1 cellular context compared by ENCODE assay signal in genomic region chr4:133151301-133151680, GRCh38.
TF ChIP-seq lines count a peak whose summit lies in the region.

No MANE protein-coding gene starts in this region.

TF ChIP-seq in A549, 52 proteins besides CTCF, POLR2A, EP300 and RAD21 (continued from another document):
- no peak for TF ChIP-seq NPAS2 (CRISPR knock-in tag; IDR thresholded peaks at IDR 0.05; ENCODE audit: borderline replicate concordance)
- TF ChIP-seq TP53 (CRISPR knock-in tag; IDR thresholded peaks at IDR 0.05): no peak
TF ChIP-seq in A549: peak in this region for 0.
